In genomic region chr6:40960784-40961430, GRCh38 we compare ENCODE assay signal across 1 cellular context.
TF ChIP-seq lines count a peak whose summit lies in the region.

No MANE protein-coding gene starts in this region.

TF ChIP-seq in HepG2, 621 proteins besides CTCF, POLR2A, EP300 and RAD21 (continued from another document):
- TF ChIP-seq, protein P1, sequence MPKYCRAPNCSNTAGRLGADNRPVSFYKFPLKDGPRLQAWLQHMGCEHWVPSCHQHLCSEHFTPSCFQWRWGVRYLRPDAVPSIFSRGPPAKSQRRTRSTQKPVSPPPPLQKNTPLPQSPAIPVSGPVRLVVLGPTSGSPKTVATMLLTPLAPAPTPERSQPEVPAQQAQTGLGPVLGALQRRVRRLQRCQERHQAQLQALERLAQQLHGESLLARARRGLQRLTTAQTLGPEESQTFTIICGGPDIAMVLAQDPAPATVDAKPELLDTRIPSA (CRISPR knock-in tag; IDR thresholded peaks at IDR 0.05; ENCODE audit: borderline replicate concordance) = no peak
- TF ChIP-seq TBX2 (CRISPR knock-in tag; IDR thresholded peaks at IDR 0.05; ENCODE audit: borderline replicate concordance) (0 out of 2 replicates have a peak, but pooled peaks have one; percentile 38), SMC3 (IDR thresholded peaks at IDR 0.05; ENCODE audit: low read length) (no peak)
- TF ChIP-seq, protein P2, sequence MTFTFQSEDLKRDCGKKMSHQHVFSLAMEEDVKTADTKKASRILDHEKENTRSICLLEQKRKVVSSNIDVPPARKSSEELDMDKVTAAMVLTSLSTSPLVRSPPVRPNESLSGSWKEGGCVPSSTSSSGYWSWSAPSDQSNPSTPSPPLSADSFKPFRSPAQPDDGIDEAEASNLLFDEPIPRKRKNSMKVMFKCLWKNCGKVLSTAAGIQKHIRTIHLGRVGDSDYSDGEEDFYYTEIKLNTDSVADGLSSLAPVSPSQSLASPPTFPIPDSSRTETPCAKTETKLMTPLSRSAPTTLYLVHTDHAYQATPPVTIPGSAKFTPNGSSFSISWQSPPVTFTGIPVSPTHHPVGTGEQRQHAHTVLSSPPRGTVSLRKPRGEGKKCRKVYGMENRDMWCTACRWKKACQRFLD (CRISPR knock-in tag; IDR thresholded peaks at IDR 0.05; ENCODE audit: borderline replicate concordance) = no peak
